33 cellular contexts compared by ENCODE assay signal in genomic region chr3:6418492-6418891, GRCh38.
"Had no signal": no experiment of that assay in that cellular context is flagged by ENCODE, and none has a peak within 500 bp of the region (broad histone marks: within the 10 kb centered on the region; RNA-seq: fewer than 3 reads in every experiment).

No MANE protein-coding gene starts in this region.

- H3K27ac ChIP-seq: adrenal gland, body of pancreas, brain microvascular endothelial cell, breast epithelium, VCaP had no signal

- FAIRE-seq: astrocyte, colon, TTC549 had no signal

- H3K4me3 ChIP-seq: adrenal gland, body of pancreas, breast epithelium had no signal

- H3K27me3 ChIP-seq: adrenal gland, body of pancreas, brain microvascular endothelial cell, breast epithelium had no signal

- H3K4me1 ChIP-seq: adrenal gland, body of pancreas, breast epithelium had no signal

- H3K9me3 ChIP-seq: adrenal gland, body of pancreas had no signal

- H3K36me3 ChIP-seq: adrenal gland, brain microvascular endothelial cell, breast epithelium had no signal

- ATAC-seq: activated CD8-positive, alpha-beta T cell treated with anti-CD3 and anti-CD28 coated beads for 36 hours; activated naive CD4-positive, alpha-beta T cell treated with anti-CD3 and anti-CD28 coated beads, Interleukin-2, amount 50 U/mL, for 72 hours; activated T-cell treated with anti-CD3 and anti-CD28 coated beads, Interleukin-2, amount 50 U/mL, for 4 hours; activated T-cell treated with anti-CD3 and anti-CD28 coated beads, Interleukin-2, amount 50 U/mL, for 72 hours; activated T-helper 17 cell treated with anti-CD3 and anti-CD28 coated beads, Interleukin-2, amount 50 U/mL, for 72 hours; body of pancreas; T-helper 17 cell had no signal

- DNase-seq: activated B cell treated with CpG ODN at 0.5 μM for 24 hours; activated CD4-positive, alpha-beta memory T cell treated with anti-CD3 and anti-CD28 coated beads for 36 hours; activated CD4-positive, alpha-beta T cell treated with anti-CD3 and anti-CD28 coated beads for 4 hours; activated CD4-positive, alpha-beta T cell treated with anti-CD3 and anti-CD28 coated beads, Interleukin-2, amount 10 ng/mL, durations not matched to agents 24 days and 14 days; activated CD4-positive, alpha-beta T cell treated with anti-CD3 and anti-CD28 coated beads, Interleukin-2, amount 50 U/mL, for 1 hour; activated CD4-positive, alpha-beta T cell treated with anti-CD3 and anti-CD28 coated beads, Interleukin-2, amount 50 U/mL, for 4 hours; activated CD4-positive, CD25-positive, alpha-beta regulatory T cell treated with anti-CD3 and anti-CD28 coated beads, Interleukin-2, amount 50 U/mL, for 72 hours; activated CD8-positive, alpha-beta memory T cell treated with anti-CD3 and anti-CD28 coated beads, Interleukin-2, amount 50 U/mL, for 4 hours; activated CD8-positive, alpha-beta T cell treated with anti-CD3 and anti-CD28 coated beads for 36 hours; activated effector memory CD4-positive, alpha-beta T cell treated with anti-CD3 and anti-CD28 coated beads, Interleukin-2, amount 50 U/mL, for 16 hours; activated gamma-delta T cell treated with Interleukin-2 at 50 U/mL for 16 hours; activated naive CD4-positive, alpha-beta T cell; activated naive CD4-positive, alpha-beta T cell treated with anti-CD3 and anti-CD28 coated beads for 36 hours; activated naive CD4-positive, alpha-beta T cell treated with anti-CD3 and anti-CD28 coated beads, Interleukin-2, amount 50 U/mL, for 16 hours; activated naive CD8-positive, alpha-beta T cell treated with anti-CD3 and anti-CD28 coated beads for 36 hours; activated T-cell treated with anti-CD3 and anti-CD28 coated beads for 4 hours; activated T-cell treated with anti-CD3 and anti-CD28 coated beads, Interleukin-2, amount 50 U/mL, for 1 hour; activated T-cell treated with anti-CD3 and anti-CD28 coated beads, Interleukin-2, amount 50 U/mL, for 4 hours; activated T-cell treated with anti-CD3 and anti-CD28 coated beads, Interleukin-2, amount 50 U/mL, for 72 hours; adrenal gland; amniotic stem cell; aorta; body of pancreas; brain microvascular endothelial cell; central memory CD4-positive, alpha-beta T cell; T-helper 17 cell had no signal
